In the genomic region with DNA sequence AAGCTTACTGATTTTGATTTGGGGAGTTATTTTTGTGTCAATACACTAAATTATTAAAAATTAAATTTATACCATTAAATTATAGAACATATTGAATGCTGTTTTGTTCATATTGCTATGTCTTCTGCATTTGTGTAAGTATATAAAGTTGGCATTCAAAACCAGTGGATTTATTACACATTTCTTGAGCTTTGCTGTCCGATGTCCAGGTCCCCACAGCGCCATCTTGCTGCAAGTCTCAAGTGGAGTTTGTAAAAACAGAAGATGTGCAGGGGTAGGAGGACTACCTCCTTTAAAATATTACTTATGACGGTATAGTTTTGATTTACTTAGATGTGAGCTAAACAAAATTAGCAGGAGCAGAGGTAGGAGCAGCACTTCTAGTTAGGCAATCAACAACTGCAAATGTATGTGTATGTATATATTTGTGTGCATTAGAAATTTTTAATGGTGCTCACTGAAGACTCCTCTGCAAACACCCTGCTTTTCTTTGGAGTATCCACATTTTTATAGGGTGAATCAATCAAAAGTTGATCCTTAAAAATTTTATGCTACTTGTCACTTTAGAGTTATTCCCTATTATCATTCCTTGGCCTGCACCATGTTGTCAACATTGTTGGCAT, we compare ENCODE assay signal across 8 cellular contexts. TPM values are rescaled to one million over a fixed set of nuclear protein-coding genes. Genes with fewer than 3 reads are reported as not detected.
DNase-seq lines count a peak whose midpoint lies in the region; ATAC-seq and TF ChIP-seq lines count a peak whose summit lies in the region.

No MANE protein-coding gene starts in this region.

- ATAC-seq in foreskin keratinocyte = peak; percentile 32
- ATAC-seq in GM18867 (IDR thresholded peaks at IDR 0.05; ENCODE audit: unreplicated experiment) = no peak
- ATAC-seq in HG03432 (IDR thresholded peaks at IDR 0.05; ENCODE audit: unreplicated experiment) = no peak

- H3K27ac ChIP-seq in foreskin keratinocyte = no peak overlapping the region
- peak overlapping the region in 1 of 2 donors; percentile 33 for H3K27ac ChIP-seq in prostate gland

- no peak overlapping the region for H3K27ac Mint-ChIP-seq in activated T-cell treated with anti-CD3 and anti-CD28 coated beads, Interleukin-2, amount 50 U/mL, for 24 hours

- H3K4me3 Mint-ChIP-seq in activated T-cell treated with anti-CD3 and anti-CD28 coated beads, Interleukin-2, amount 50 U/mL, for 24 hours = no peak overlapping the region

- TF ChIP-seq CTCF in GM06990 (IDR thresholded peaks at IDR 0.05; ENCODE audit: insufficient read depth, low read length, poor library complexity, severe bottlenecking) = peak; percentile 82
- TF ChIP-seq CTCF in foreskin keratinocyte (conservative IDR thresholded peaks at IDR 0.05) = peak; percentile 68
- TF ChIP-seq CTCF in prostate gland (IDR thresholded peaks at IDR 0.05) = peak in 3 of 4 experiments; percentile 23 to 34 (median 25)

- H3K36me3 Mint-ChIP-seq in activated T-cell treated with anti-CD3 and anti-CD28 coated beads, Interleukin-2, amount 50 U/mL, for 24 hours (ENCODE audit: low read depth) = peaks cover 8% of the 10 kb centered on the region

- no peak for TF ChIP-seq POLR2A in prostate gland (IDR thresholded peaks at IDR 0.05)

- H3K36me3 ChIP-seq in GM06990 (ENCODE audit: control insufficient read depth, insufficient read depth, low read length) (no peaks in the 10 kb centered on the region; the same call in 1 of the 2 replicates), prostate gland (no peaks in the 10 kb centered on the region)

- H3K27me3 Mint-ChIP-seq in activated T-cell treated with anti-CD3 and anti-CD28 coated beads, Interleukin-2, amount 50 U/mL, for 24 hours = no peaks in the 10 kb centered on the region

- peaks cover 39% of the 10 kb centered on the region for H3K4me1 Mint-ChIP-seq in activated T-cell treated with anti-CD3 and anti-CD28 coated beads, Interleukin-2, amount 50 U/mL, for 24 hours (ENCODE audit: low read depth)

- H3K27me3 ChIP-seq in GM06990 (replicated peaks; ENCODE audit: control insufficient read depth, insufficient read depth, low read length) (no peaks in the 10 kb centered on the region), foreskin keratinocyte (no peaks in the 10 kb centered on the region), prostate gland (replicated peaks; ENCODE audit: insufficient read depth) (no peaks in the 10 kb centered on the region)

- H3K4me3 ChIP-seq in GM06990 (replicated peaks; ENCODE audit: low read depth, low read length) (no peak overlapping the region), prostate gland (no peak overlapping the region)

- no peaks in the 10 kb centered on the region for H3K9me3 ChIP-seq in prostate gland

- H3K4me1 ChIP-seq in foreskin keratinocyte (no peaks in the 10 kb centered on the region), prostate gland (replicated peaks) (peaks cover 12% of the 10 kb centered on the region)

- DNase-seq in GM06990 (ENCODE audit: extremely low read depth, insufficient read length) (no peak), NAMALWA (ENCODE audit: low spot score) (peak; percentile 78), foreskin keratinocyte (no peak), prostate gland (ENCODE audit: low spot score) (no peak), ecto neural progenitor cell (ENCODE audit: low spot score) (no peak)
- peak; percentile 38 for DNase-seq in activated T-cell treated with anti-CD3 and anti-CD28 coated beads, Interleukin-2, amount 50 U/mL, for 24 hours

- no peaks in the 10 kb centered on the region for H3K9me3 Mint-ChIP-seq in activated T-cell treated with anti-CD3 and anti-CD28 coated beads, Interleukin-2, amount 50 U/mL, for 24 hours

- intact Hi-C loops in prostate gland (cut with DNase I) = loop anchor here (5.0 kb wide), 1 partner anchor 42 kb away; no protein-coding TSS in a partner anchor

- 48% methylated on average over 3 of the region's 3 CpGs for WGBS in prostate gland

RNA-seq across cellular contexts. Expression of gene CPEB4, which starts 37.4 kb away (rescaled TPM):
- total RNA-seq in foreskin keratinocyte = 9.0 and 10.6 TPM in 2 replicates
- 1.0 and 1.2 TPM in 2 replicates for polyA plus RNA-seq in foreskin keratinocyte
- 10 to 100 TPM; 36.5 to 45.3 TPM for total RNA-seq in prostate gland

Comparison
In these comparisons a context has a peak if more than half of its experiments do, and no peak if none do; other contexts are left out.
1. DNase-seq: peak in NAMALWA (single experiment) and activated T-cell treated with anti-CD3 and anti-CD28 coated beads, Interleukin-2, amount 50 U/mL, for 24 hours (single experiment); none in GM06990 (single experiment), foreskin keratinocyte (0 of 2), prostate gland (single experiment) and ecto neural progenitor cell (single experiment).
2. CTCF ChIP-seq: peak in every context shown above with its lines; median percentile 82 in GM06990; 68 in foreskin keratinocyte; 25 in prostate gland.